In genomic region chr4:140382732-140383131, GRCh38 we compare ENCODE assay signal across 9 cellular contexts.
"Had no signal": no experiment of that assay in that cellular context is flagged by ENCODE, and none has a peak within 500 bp of the region (broad histone marks: within the 10 kb centered on the region; RNA-seq: fewer than 3 reads in every experiment).

No MANE protein-coding gene starts in this region.

- H3K9me3 ChIP-seq: HAP-1 had no signal

- ATAC-seq: GM23338, HCT116, K562 had no signal

- DNase-seq: H7, HFFc6, IMR-90 had no signal

- H3K4me2 ChIP-seq: GM23338 had no signal

- FAIRE-seq: H1, K562 had no signal

- H2AFZ ChIP-seq: GM23338 had no signal

- H3K27ac ChIP-seq: HL-60 had no signal

- H3K4me3 ChIP-seq: GM23338, HAP-1, K562 had no signal
